ENCODE assay signal across 2 cellular contexts in the genomic region with DNA sequence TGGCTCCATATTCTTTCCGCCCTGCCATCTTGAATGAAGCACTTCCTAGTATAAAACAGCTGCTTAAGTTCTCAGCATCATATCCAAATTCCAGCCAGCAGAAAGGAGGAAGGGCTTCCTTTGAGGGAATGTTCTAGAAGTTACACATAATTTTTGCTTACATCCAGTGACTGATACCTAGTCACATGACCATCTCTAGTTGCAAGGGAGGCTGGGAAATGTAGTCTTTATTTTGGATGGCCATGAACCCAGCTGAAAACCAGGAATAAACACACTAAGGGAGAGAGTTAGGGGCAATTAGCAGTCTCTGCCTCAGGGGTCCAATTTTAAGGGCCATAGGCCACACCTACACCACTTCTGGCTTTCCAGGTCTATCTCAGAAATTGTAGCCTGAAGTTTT.
A peak's percentile ranks its signal among the peaks of the same experiment; 100 is the strongest.
TF ChIP-seq lines count a peak whose summit lies in the region.

No MANE protein-coding gene starts in this region.

TF ChIP-seq in SK-N-SH, 30 proteins besides CTCF, POLR2A, EP300 and RAD21:
- TF ChIP-seq SMC3 (IDR thresholded peaks at IDR 0.05; ENCODE audit: low read depth, low read length) = no peak
- TF ChIP-seq, protein P1, sequence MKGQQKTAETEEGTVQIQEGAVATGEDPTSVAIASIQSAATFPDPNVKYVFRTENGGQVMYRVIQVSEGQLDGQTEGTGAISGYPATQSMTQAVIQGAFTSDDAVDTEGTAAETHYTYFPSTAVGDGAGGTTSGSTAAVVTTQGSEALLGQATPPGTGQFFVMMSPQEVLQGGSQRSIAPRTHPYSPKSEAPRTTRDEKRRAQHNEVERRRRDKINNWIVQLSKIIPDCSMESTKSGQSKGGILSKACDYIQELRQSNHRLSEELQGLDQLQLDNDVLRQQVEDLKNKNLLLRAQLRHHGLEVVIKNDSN (IDR thresholded peaks at IDR 0.05; ENCODE audit: borderline replicate concordance, low read depth) = peak; percentile 83; the same call in 1 of the 2 replicates
TF ChIP-seq in SK-N-SH: peak in this region for 1.

TF ChIP-seq in SK-N-SH treated with all-trans-retinoic acid at 6 μM for 48 hours, 23 proteins besides CTCF, POLR2A, EP300 and RAD21:
- no peak for TF ChIP-seq CSDC2 (CRISPR knock-in tag; IDR thresholded peaks at IDR 0.05)
TF ChIP-seq in SK-N-SH treated with all-trans-retinoic acid at 6 μM for 48 hours: peak in this region for 0.
